In the genomic region with DNA sequence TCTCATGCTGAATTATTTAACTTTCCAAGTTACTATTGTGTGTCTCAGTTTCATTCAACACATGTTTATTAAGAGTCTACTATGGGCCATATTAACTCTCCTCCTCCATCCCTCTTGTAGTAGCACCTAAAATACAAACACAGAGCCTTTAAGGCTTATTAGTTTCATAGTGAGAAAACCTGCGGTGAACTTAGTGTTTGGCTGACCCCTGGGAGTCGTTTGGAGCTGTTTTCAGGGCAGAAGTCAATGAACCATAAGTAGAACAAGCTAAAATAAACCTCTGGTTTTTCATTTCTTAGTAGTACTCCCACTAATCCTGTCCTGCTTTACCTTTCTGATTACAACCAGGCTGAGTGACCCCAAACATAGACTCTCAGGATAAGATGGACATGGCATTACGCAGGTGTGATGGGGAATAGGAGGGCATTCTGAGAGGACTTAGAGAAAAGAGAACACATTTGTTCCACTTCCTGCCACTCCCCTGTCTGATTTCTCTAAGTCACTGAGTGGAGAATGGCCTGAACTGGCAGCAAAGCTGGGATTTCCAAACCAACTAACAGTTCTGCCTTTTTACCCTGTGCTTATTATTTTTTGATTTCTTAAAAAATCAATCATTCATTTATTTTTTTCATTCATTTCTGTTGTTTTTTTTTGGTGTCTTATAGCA, we compare ENCODE assay signal across 17 cellular contexts.
DNase-seq lines count a peak whose midpoint lies in the region; ATAC-seq and FAIRE-seq lines count a peak whose summit lies in the region.
"Had no signal": no experiment of that assay in that cellular context is flagged by ENCODE, and none has a peak within 500 bp of the region (broad histone marks: within the 10 kb centered on the region; RNA-seq: fewer than 3 reads in every experiment).

No MANE protein-coding gene starts in this region.

- no peak overlapping the region for H3K4me3 ChIP-seq in BLaER1 treated with 17β-estradiol and CSF1 and Interleukin-3, amounts not matched to agents 10 nM and 100 nM
- H3K4me3 ChIP-seq: sigmoid colon, SJCRH30 had no signal

- peak overlapping the region in 9 of 11 experiments; percentile 4 to 81 (median 69); a peak in 17 of 22 replicates for H3K4me2 ChIP-seq in BLaER1 treated with 17β-estradiol and CSF1 and Interleukin-3, amounts not matched to agents 10 nM and 100 nM

- H3K4me1 ChIP-seq in BLaER1 treated with 17β-estradiol and CSF1 and Interleukin-3, amounts not matched to agents 10 nM and 100 nM: peaks cover 0 to 28% (median 22%) of the 10 kb centered on the region in 10 experiments; a peak in 15 of 20 replicates
- H3K4me1 ChIP-seq: SJCRH30 had no signal

- ATAC-seq in HG02678 (IDR thresholded peaks at IDR 0.05; ENCODE audit: unreplicated experiment): peak; percentile 82
- ATAC-seq in HG03196 (IDR thresholded peaks at IDR 0.05; ENCODE audit: unreplicated experiment): peak; percentile 66
- no peak for ATAC-seq in GM21360 (IDR thresholded peaks at IDR 0.05; ENCODE audit: unreplicated experiment)
- ATAC-seq: activated T-cell treated with anti-CD3 and anti-CD28 coated beads, Interleukin-2, amount 50 U/mL, for 72 hours; CD8-positive, alpha-beta T cell had no signal

- H3K9me3 ChIP-seq in BLaER1 treated with 17β-estradiol and CSF1 and Interleukin-3, amounts not matched to agents 10 nM and 100 nM (replicated peaks in 1 of 11): peaks cover 0 to 3% (median 0%) of the 10 kb centered on the region in 11 experiments; a peak in 5 of 22 replicates
- H3K9me3 ChIP-seq: sigmoid colon, SJCRH30 had no signal

- no peak overlapping the region for H3K27ac ChIP-seq in BLaER1 treated with 17β-estradiol and CSF1 and Interleukin-3, amounts not matched to agents 10 nM and 100 nM
- H3K27ac ChIP-seq: sigmoid colon, SJCRH30 had no signal

- no peak overlapping the region for H3K9ac ChIP-seq in BLaER1 treated with 17β-estradiol and CSF1 and Interleukin-3, amounts not matched to agents 10 nM and 100 nM

- H4K20me1 ChIP-seq in BLaER1 treated with 17β-estradiol and CSF1 and Interleukin-3, amounts not matched to agents 10 nM and 100 nM: no peaks in the 10 kb centered on the region; a peak in 1 of 22 replicates

- H3K36me3 ChIP-seq in BLaER1 treated with 17β-estradiol and CSF1 and Interleukin-3, amounts not matched to agents 10 nM and 100 nM: no peaks in the 10 kb centered on the region
- H3K36me3 ChIP-seq: sigmoid colon, SJCRH30 had no signal

- peak; percentile 92 for FAIRE-seq in GM19239 (lab: Jason Lieb, UNC)
- FAIRE-seq: A204.1, frontal cortex had no signal

- DNase-seq in GM19239 (ENCODE audit: insufficient read length, low spot score) (peak; percentile 17), AML-193 (lab: John Stamatoyannopoulos, UW) (no peak), globus pallidus (ENCODE audit: low spot score) (no peak)
- no peak for DNase-seq in activated CD4-positive, CD25-positive, alpha-beta regulatory T cell treated with anti-CD3 and anti-CD28 coated beads, Interleukin-2, amount 50 U/mL, for 72 hours
- DNase-seq: activated CD4-positive, alpha-beta T cell treated with anti-CD3 and anti-CD28 coated beads, Interleukin-2, amount 50 U/mL, for 4 hours; activated T-cell treated with anti-CD3 and anti-CD28 coated beads, Interleukin-2, amount 50 U/mL, for 72 hours; CD8-positive, alpha-beta T cell; NCI-H226; sigmoid colon; SJCRH30; stimulated activated CD4-positive, alpha-beta T cell treated with anti-CD3 and anti-CD28 coated beads, Interleukin-4, amount 100 ng/mL, for 24 hours had no signal

- H3K27me3 ChIP-seq in BLaER1 treated with 17β-estradiol and CSF1 and Interleukin-3, amounts not matched to agents 10 nM and 100 nM: peaks cover 0 to 11% (median 0%) of the 10 kb centered on the region in 11 experiments; a peak in 1 of 22 replicates
- H3K27me3 ChIP-seq: sigmoid colon, SJCRH30 had no signal
